23 cellular contexts compared by ENCODE assay signal in the genomic region with DNA sequence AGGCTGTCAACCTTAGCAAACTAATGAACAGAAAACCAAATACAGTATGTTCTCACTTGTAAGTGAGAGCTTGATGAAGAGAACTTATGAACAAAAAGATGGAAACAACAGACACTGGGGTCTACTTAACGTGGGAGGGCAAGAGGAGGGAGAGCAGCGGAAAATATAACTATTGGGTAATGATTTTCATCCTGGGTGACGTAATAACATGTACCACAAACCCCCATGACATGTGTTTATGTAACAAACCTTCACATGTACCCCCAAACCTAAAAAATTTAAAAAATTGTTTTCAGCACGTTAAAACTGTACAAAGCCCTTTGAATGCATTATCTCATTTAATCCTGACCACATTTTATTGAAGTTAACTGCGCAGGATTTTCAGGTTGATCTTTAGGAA.
"Had no signal": no experiment of that assay in that cellular context is flagged by ENCODE, and none has a peak within 500 bp of the region (broad histone marks: within the 10 kb centered on the region; RNA-seq: fewer than 3 reads in every experiment).

No MANE protein-coding gene starts in this region.

- H3K9me3 ChIP-seq: esophagus muscularis mucosa, gastrocnemius medialis, left lung, lower lobe of right lung, mucosa of descending colon had no signal

- H3K4me3 ChIP-seq: coronary artery, dorsolateral prefrontal cortex, esophagus muscularis mucosa, gastrocnemius medialis, heart right ventricle, left lung, lower lobe of right lung, mucosa of descending colon had no signal

- H3K27me3 ChIP-seq: esophagus muscularis mucosa, gastrocnemius medialis, heart right ventricle, left lung had no signal

- H3K36me3 ChIP-seq: esophagus muscularis mucosa, gastrocnemius medialis, heart right ventricle, left lung, lower lobe of right lung had no signal

- FAIRE-seq: colon, endothelial cell of umbilical vein, islet of Langerhans, keratinocyte had no signal

- H3K27ac ChIP-seq: coronary artery, dorsolateral prefrontal cortex, esophagus muscularis mucosa, gastrocnemius medialis, heart right ventricle, left lung, lower lobe of right lung had no signal

- ATAC-seq: gastrocnemius medialis, heart right ventricle, left cardiac atrium, left lung, left ventricle myocardium superior, lower lobe of right lung, mucosa of descending colon had no signal

- DNase-seq: dermis blood vessel endothelial cell; dorsolateral prefrontal cortex; effector CD4-positive, alpha-beta T cell; effector memory CD4-positive, alpha-beta T cell; foreskin melanocyte; gastrocnemius medialis; glutamatergic neuron; head of caudate nucleus; heart right ventricle; hippocampal formation; left cardiac atrium; left lung; left ventricle myocardium superior; lower lobe of right lung; mesenchymal stem cell; mucosa of descending colon; naive B cell had no signal
